Comparison of ENCODE assay signal across 1 cellular context in the genomic region with DNA sequence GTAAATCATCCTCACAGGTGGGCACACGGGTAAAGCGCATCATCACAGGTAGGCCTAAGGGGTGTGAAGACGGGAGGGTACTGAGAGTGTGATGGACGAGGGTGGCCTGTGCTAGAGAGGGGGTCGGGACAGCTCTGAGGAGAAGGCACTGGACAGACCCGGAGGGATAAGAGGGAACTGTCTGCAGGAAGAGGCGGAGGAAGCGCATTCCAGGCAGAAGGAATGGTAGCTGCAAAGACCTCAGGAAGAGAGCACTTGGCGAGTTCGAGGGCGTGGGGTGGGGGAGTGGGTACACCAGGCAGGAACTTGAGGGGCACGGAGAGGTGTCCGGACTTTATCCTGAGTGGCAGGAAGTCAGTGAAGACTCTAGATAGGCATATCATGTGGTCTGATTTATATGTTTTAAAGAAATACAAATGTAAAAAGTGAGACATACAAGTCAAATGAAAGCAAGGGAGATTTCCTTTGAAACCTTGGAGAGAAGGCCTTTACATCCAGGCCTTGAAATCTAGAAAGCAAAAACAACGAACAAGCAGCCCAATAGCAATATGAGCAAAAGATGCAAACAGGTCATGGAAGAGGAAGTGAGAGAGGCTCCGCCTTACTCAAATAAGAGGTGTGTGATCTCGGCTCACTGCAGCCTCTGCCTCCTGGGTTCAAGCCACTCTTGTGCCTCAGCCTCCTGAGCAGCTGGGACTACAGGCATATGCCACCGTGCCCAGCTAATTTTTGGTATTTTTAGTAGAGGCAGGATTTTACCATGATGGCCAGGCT.
TF ChIP-seq lines count a peak whose summit lies in the region.

No MANE protein-coding gene starts in this region.

TF ChIP-seq in GM23338, 12 proteins besides CTCF, POLR2A, EP300 and RAD21 (continued from another document):
- TF ChIP-seq, protein P1, sequence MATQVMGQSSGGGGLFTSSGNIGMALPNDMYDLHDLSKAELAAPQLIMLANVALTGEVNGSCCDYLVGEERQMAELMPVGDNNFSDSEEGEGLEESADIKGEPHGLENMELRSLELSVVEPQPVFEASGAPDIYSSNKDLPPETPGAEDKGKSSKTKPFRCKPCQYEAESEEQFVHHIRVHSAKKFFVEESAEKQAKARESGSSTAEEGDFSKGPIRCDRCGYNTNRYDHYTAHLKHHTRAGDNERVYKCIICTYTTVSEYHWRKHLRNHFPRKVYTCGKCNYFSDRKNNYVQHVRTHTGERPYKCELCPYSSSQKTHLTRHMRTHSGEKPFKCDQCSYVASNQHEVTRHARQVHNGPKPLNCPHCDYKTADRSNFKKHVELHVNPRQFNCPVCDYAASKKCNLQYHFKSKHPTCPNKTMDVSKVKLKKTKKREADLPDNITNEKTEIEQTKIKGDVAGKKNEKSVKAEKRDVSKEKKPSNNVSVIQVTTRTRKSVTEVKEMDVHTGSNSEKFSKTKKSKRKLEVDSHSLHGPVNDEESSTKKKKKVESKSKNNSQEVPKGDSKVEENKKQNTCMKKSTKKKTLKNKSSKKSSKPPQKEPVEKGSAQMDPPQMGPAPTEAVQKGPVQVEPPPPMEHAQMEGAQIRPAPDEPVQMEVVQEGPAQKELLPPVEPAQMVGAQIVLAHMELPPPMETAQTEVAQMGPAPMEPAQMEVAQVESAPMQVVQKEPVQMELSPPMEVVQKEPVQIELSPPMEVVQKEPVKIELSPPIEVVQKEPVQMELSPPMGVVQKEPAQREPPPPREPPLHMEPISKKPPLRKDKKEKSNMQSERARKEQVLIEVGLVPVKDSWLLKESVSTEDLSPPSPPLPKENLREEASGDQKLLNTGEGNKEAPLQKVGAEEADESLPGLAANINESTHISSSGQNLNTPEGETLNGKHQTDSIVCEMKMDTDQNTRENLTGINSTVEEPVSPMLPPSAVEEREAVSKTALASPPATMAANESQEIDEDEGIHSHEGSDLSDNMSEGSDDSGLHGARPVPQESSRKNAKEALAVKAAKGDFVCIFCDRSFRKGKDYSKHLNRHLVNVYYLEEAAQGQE (IDR thresholded peaks at IDR 0.05; ENCODE audit: unreplicated experiment) = no peak
- no peak for TF ChIP-seq STAT1 (IDR thresholded peaks at IDR 0.05; ENCODE audit: unreplicated experiment)
